Comparison of ENCODE assay signal across 8 cellular contexts in the genomic region with DNA sequence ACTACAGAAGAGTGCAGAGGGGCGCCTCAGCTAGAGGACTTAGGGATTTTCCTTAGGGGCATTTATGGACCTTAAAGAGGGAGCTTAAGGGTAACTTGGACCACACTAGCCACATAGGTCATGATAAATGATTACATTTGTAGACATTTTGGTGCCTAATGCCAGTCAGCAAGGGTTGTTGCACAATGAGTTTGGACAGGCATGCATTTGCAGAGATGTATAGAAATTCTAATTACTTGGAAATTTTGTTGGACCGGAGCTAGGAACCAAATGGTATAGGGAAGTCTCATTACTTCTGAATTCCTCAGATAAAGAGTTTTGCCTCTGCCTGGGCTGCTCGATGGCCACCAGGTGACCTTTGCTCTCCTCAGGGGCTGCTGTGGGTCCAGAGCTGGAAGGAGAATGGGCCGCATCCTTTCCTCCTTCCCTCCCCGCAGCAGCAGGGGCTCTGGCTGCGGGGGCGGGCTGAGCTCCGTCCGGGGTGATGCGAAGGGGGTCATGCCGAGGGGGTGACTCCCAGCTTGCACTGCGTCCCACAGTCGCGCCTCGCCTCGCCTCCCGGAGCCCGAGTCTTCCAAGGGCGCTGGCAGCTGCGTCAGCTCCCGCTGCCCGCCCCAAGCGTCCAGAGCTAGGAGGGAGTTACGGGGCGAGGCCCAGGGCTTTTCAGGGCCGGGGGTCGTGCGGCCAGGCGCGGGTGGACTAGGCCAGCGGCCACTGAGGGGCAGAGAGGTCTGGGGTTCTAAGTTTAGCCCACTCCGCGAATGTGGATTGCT. TPM values are rescaled to one million over a fixed set of nuclear protein-coding genes. Genes with fewer than 3 reads are reported as not detected.
DNase-seq lines count a peak whose midpoint lies in the region; ATAC-seq and TF ChIP-seq lines count a peak whose summit lies in the region.

No MANE protein-coding gene starts in this region.

- H3K4me3 ChIP-seq in cardiac fibroblast (replicated peaks in 1 of 2; ENCODE audit: low read depth in 2 of 2, low read length in 2 of 2) (peak overlapping the region; percentile 26 to 37), mesendoderm (ENCODE audit: low read length) (no peak overlapping the region), tibial artery (peak overlapping the region; percentile 81 to 91)

- H3K18ac ChIP-seq in mesendoderm (ENCODE audit: low read length), result no peak overlapping the region

- peaks cover 21% of the 10 kb centered on the region for H3K4me1 Mint-ChIP-seq in activated CD4-positive, alpha-beta T cell treated with anti-CD3 and anti-CD28 coated beads, Interleukin-2, amount 10 ng/mL, durations not matched to agents 7 days and 5 days
- peaks cover 21% of the 10 kb centered on the region for H3K4me1 Mint-ChIP-seq in activated CD4-positive, alpha-beta T cell treated with anti-CD3 and anti-CD28 coated beads, Interleukin-2, amount 10 ng/mL, durations not matched to agents 24 days and 14 days

- DNase-seq in activated CD4-positive, alpha-beta T cell treated with anti-CD3 and anti-CD28 coated beads, Interleukin-2, amount 10 ng/mL, durations not matched to agents 7 days and 5 days, result no peak
- DNase-seq in activated CD4-positive, alpha-beta T cell treated with anti-CD3 and anti-CD28 coated beads, Interleukin-2, amount 10 ng/mL, durations not matched to agents 24 days and 14 days, result no peak
- DNase-seq in cardiac fibroblast (ENCODE audit: low read depth in 2 of 2) (peak; percentile 68 to 87), mesendoderm (no peak), tibial artery (peak; percentile 51 to 84), cortex of kidney (lab: John Stamatoyannopoulos, UW) (no peak), ecto neural progenitor cell (ENCODE audit: low spot score) (no peak)

- TF ChIP-seq CTCF in cardiac fibroblast (IDR thresholded peaks at IDR 0.05; ENCODE audit: low read depth, low read length), result no peak
- no peak for TF ChIP-seq CTCF in tibial artery (IDR thresholded peaks at IDR 0.05)

- peak overlapping the region; percentile 82 for H2AK5ac ChIP-seq in mesendoderm (ENCODE audit: low read length)

- peaks cover 6% of the 10 kb centered on the region for H3K79me2 ChIP-seq in mesendoderm (ENCODE audit: control insufficient read depth, insufficient read depth, low read length)

- H3K79me1 ChIP-seq in mesendoderm (ENCODE audit: low read length), result peaks cover 3% of the 10 kb centered on the region

- POLR2A ChIA-PET in activated CD4-positive, alpha-beta T cell treated with anti-CD3 and anti-CD28 coated beads, Interleukin-2, amount 10 ng/mL, durations not matched to agents 7 days and 5 days (lab: Charles Lee), result interaction anchor here (1.0 to 4.9 kb wide), 3 partner anchors 19 to 58 kb away, joined by 7 to 24 read pairs (median 8); a partner anchor contains a TSS

- H3K36me3 ChIP-seq in mesendoderm (ENCODE audit: control insufficient read depth, insufficient read depth, low read length), result no peaks in the 10 kb centered on the region
- no peaks in the 10 kb centered on the region for H3K36me3 ChIP-seq in tibial artery

- CTCF ChIA-PET in activated CD4-positive, alpha-beta T cell treated with anti-CD3 and anti-CD28 coated beads, Interleukin-2, amount 10 ng/mL, durations not matched to agents 7 days and 5 days (lab: Charles Lee), result interaction anchor here (0.9 to 10.2 kb wide), 9 partner anchors 9 to 62 kb away, joined by 3 to 119 read pairs (median 5); no protein-coding TSS in a partner anchor

- ATAC-seq in GM21423 (IDR thresholded peaks at IDR 0.05; ENCODE audit: unreplicated experiment), result no peak

- H3K4me2 ChIP-seq in mesendoderm (ENCODE audit: low read length), result no peak overlapping the region

- no peaks in the 10 kb centered on the region for H3K9me3 Mint-ChIP-seq in activated CD4-positive, alpha-beta T cell treated with anti-CD3 and anti-CD28 coated beads, Interleukin-2, amount 10 ng/mL, durations not matched to agents 7 days and 5 days
- H3K9me3 Mint-ChIP-seq in activated CD4-positive, alpha-beta T cell treated with anti-CD3 and anti-CD28 coated beads, Interleukin-2, amount 10 ng/mL, durations not matched to agents 24 days and 14 days, result no peaks in the 10 kb centered on the region

- no CpG with 5 or more reads among the region's 33 CpGs for WGBS in mesendoderm (ENCODE audit: extremely low coverage, insufficient coverage, low lambda C conversion rate)

- H3K36me3 Mint-ChIP-seq in activated CD4-positive, alpha-beta T cell treated with anti-CD3 and anti-CD28 coated beads, Interleukin-2, amount 10 ng/mL, durations not matched to agents 7 days and 5 days (ENCODE audit: low read depth), result no peaks in the 10 kb centered on the region
- H3K36me3 Mint-ChIP-seq in activated CD4-positive, alpha-beta T cell treated with anti-CD3 and anti-CD28 coated beads, Interleukin-2, amount 10 ng/mL, durations not matched to agents 24 days and 14 days (ENCODE audit: low read depth), result peaks cover 6% of the 10 kb centered on the region

- no peak overlapping the region for H3K23ac ChIP-seq in mesendoderm (ENCODE audit: low read length)

- H2BK15ac ChIP-seq in mesendoderm (replicated peaks; ENCODE audit: low read depth), result no peak overlapping the region

- H4K8ac ChIP-seq in mesendoderm (ENCODE audit: low read depth, low read length), result no peak overlapping the region

- H4K5ac ChIP-seq in mesendoderm (ENCODE audit: low read length), result no peak overlapping the region

- no peaks in the 10 kb centered on the region for H3K9me3 ChIP-seq in tibial artery

- intact Hi-C loops in activated CD4-positive, alpha-beta T cell treated with anti-CD3 and anti-CD28 coated beads, Interleukin-2, amount 10 ng/mL, durations not matched to agents 24 days and 14 days (cut with micrococcal nuclease), result no loop called here
- intact Hi-C loops in tibial artery (cut with DNase I; ENCODE audit: low total_unique reads), result no loop called here

- H3K4me3 Mint-ChIP-seq in activated CD4-positive, alpha-beta T cell treated with anti-CD3 and anti-CD28 coated beads, Interleukin-2, amount 10 ng/mL, durations not matched to agents 7 days and 5 days, result peak overlapping the region; percentile 56
- no peak overlapping the region for H3K4me3 Mint-ChIP-seq in activated CD4-positive, alpha-beta T cell treated with anti-CD3 and anti-CD28 coated beads, Interleukin-2, amount 10 ng/mL, durations not matched to agents 24 days and 14 days

- no peak overlapping the region for H2BK120ac ChIP-seq in mesendoderm (ENCODE audit: low read depth, low read length)

- H3K4me1 ChIP-seq in mesendoderm (ENCODE audit: control insufficient read depth, low read depth, low read length) (peaks cover 10% of the 10 kb centered on the region), tibial artery (peaks cover 0 to 74% (median 51%) of the 10 kb centered on the region in 4 donors)

- peak overlapping the region; percentile 85 for H3K4ac ChIP-seq in mesendoderm (ENCODE audit: low read depth, low read length)

- H3K27ac ChIP-seq in mesendoderm (ENCODE audit: low read depth, low read length) (peak overlapping the region; percentile 8), tibial artery (peak overlapping the region; percentile 97 to 99)

- H3K9ac ChIP-seq in mesendoderm (ENCODE audit: low read length), result peak overlapping the region; percentile 35

- H3K27me3 Mint-ChIP-seq in activated CD4-positive, alpha-beta T cell treated with anti-CD3 and anti-CD28 coated beads, Interleukin-2, amount 10 ng/mL, durations not matched to agents 7 days and 5 days, result peaks cover 6% of the 10 kb centered on the region
- H3K27me3 Mint-ChIP-seq in activated CD4-positive, alpha-beta T cell treated with anti-CD3 and anti-CD28 coated beads, Interleukin-2, amount 10 ng/mL, durations not matched to agents 24 days and 14 days, result no peaks in the 10 kb centered on the region

- peak overlapping the region; percentile 79 for H3K56ac ChIP-seq in mesendoderm (ENCODE audit: low read length)

- H3K27me3 ChIP-seq in mesendoderm (ENCODE audit: insufficient read depth, low read length, poor library complexity) (no peaks in the 10 kb centered on the region), tibial artery (no peaks in the 10 kb centered on the region)

- H2BK5ac ChIP-seq in mesendoderm (ENCODE audit: low read length), result no peak overlapping the region

- peak overlapping the region; percentile 62 for H3K27ac Mint-ChIP-seq in activated CD4-positive, alpha-beta T cell treated with anti-CD3 and anti-CD28 coated beads, Interleukin-2, amount 10 ng/mL, durations not matched to agents 7 days and 5 days
- H3K27ac Mint-ChIP-seq in activated CD4-positive, alpha-beta T cell treated with anti-CD3 and anti-CD28 coated beads, Interleukin-2, amount 10 ng/mL, durations not matched to agents 24 days and 14 days, result no peak overlapping the region

RNA-seq across cellular contexts. Expression of a gene that starts 20.2 kb away (rescaled TPM):
- 1,000 to 10,000 TPM; 7,183 to 8,252 TPM for total RNA-seq in activated CD4-positive, alpha-beta T cell treated with anti-CD3 and anti-CD28 coated beads, Interleukin-2, amount 10 ng/mL, durations not matched to agents 7 days and 5 days
- total RNA-seq in activated CD4-positive, alpha-beta T cell treated with anti-CD3 and anti-CD28 coated beads, Interleukin-2, amount 10 ng/mL, durations not matched to agents 24 days and 14 days, result 5,198 and 5,435 TPM in 2 replicates
- 112 TPM for polyA plus RNA-seq in mesendoderm (2013, experiment 1 of 2)
- 116 TPM for polyA plus RNA-seq in mesendoderm (2013, experiment 2 of 2)

RNA-seq across cellular contexts. Expression of a gene that starts 46.3 kb away (rescaled TPM):
- 10 to 100 TPM; 59.1 to 62.1 TPM for total RNA-seq in activated CD4-positive, alpha-beta T cell treated with anti-CD3 and anti-CD28 coated beads, Interleukin-2, amount 10 ng/mL, durations not matched to agents 7 days and 5 days
- total RNA-seq in activated CD4-positive, alpha-beta T cell treated with anti-CD3 and anti-CD28 coated beads, Interleukin-2, amount 10 ng/mL, durations not matched to agents 24 days and 14 days, result 94.2 and 95.8 TPM in 2 replicates
- polyA plus RNA-seq in mesendoderm (2013, experiment 1 of 2), result 50.0 TPM
- 51.8 TPM for polyA plus RNA-seq in mesendoderm (2013, experiment 2 of 2)

RNA-seq across cellular contexts. Expression of a gene that starts 56.0 kb away (rescaled TPM):
- total RNA-seq in activated CD4-positive, alpha-beta T cell treated with anti-CD3 and anti-CD28 coated beads, Interleukin-2, amount 10 ng/mL, durations not matched to agents 7 days and 5 days, result 100 to 1,000 TPM; 463 to 610 TPM
- 410 and 411 TPM in 2 replicates for total RNA-seq in activated CD4-positive, alpha-beta T cell treated with anti-CD3 and anti-CD28 coated beads, Interleukin-2, amount 10 ng/mL, durations not matched to agents 24 days and 14 days
- polyA plus RNA-seq in mesendoderm (2013, experiment 1 of 2), result 3.7 TPM
- 4.5 TPM for polyA plus RNA-seq in mesendoderm (2013, experiment 2 of 2)

Comparison
In these comparisons a context has a peak if more than half of its experiments do, and no peak if none do; other contexts are left out.
1. DNase-seq: peak in cardiac fibroblast (2 of 2) and tibial artery (2 of 2); none in activated CD4-positive, alpha-beta T cell treated with anti-CD3 and anti-CD28 coated beads, Interleukin-2, amount 10 ng/mL, durations not matched to agents 7 days and 5 days (single experiment), activated CD4-positive, alpha-beta T cell treated with anti-CD3 and anti-CD28 coated beads, Interleukin-2, amount 10 ng/mL, durations not matched to agents 24 days and 14 days (single experiment), mesendoderm (single experiment), cortex of kidney (single experiment) and ecto neural progenitor cell (single experiment).